29 cellular contexts compared by ENCODE assay signal in the genomic region with DNA sequence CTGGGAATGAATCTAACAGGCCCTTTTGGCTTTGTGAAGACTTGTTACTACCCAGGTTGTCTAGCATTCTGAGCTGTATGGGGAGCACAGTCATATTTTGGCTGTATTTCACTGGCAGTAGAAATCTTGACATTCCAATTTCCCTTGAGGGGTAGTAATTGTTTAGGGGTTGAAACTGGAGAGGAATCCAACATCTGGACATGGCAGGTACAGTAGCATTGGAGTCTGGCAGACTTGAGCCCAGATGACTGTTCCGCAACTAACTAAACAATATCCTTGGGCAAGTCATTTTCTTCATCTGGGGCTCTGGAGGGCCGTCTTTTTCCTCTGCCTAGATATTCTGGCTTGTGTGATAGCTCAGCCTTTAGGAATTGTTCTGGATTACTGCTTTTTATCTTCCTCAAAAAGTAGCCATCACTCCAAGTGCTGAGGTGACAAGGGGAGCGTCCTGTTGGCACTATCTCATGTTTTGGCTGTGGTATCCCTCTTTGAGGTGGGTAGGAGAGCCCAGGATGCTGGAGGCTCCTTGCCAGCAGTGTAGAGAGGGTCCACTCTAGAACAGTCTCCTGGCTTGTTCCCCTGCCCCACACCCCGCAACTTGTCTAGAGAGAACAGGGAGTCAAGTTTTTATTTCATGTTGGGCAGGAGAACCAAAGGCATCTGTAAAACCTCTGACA. TPM values are rescaled to one million over a fixed set of nuclear protein-coding genes. Genes with fewer than 3 reads are reported as not detected.
A peak's percentile ranks its signal among the peaks of the same experiment; 100 is the strongest.
DNase-seq lines count a peak whose midpoint lies in the region; ATAC-seq and TF ChIP-seq lines count a peak whose summit lies in the region.
"Had no signal": no experiment of that assay in that cellular context is flagged by ENCODE, and none has a peak within 500 bp of the region (broad histone marks: within the 10 kb centered on the region; RNA-seq: fewer than 3 reads in every experiment).

No MANE protein-coding gene starts in this region.

- peaks cover 41 to 50% of the 10 kb centered on the region in 2 donors for H3K36me3 Mint-ChIP-seq in CD14-positive monocyte

- no peaks in the 10 kb centered on the region for H3K9me3 Mint-ChIP-seq in CD14-positive monocyte
- H3K9me3 Mint-ChIP-seq: activated naive CD8-positive, alpha-beta T cell treated with anti-CD3 and anti-CD28 coated beads for 36 hours; activated T-cell treated with anti-CD3 and anti-CD28 coated beads, Interleukin-2, amount 50 U/mL, for 72 hours; GM23338; mesothelial cell of epicardium; nephron progenitor cell; T-cell had no signal

- no peak for TF ChIP-seq POLR2A in upper lobe of left lung (IDR thresholded peaks at IDR 0.05)

- no peak overlapping the region for H2AFZ ChIP-seq in osteoblast (ENCODE audit: low read length)
- H2AFZ ChIP-seq: GM23338 had no signal

- H3K4me2 ChIP-seq in osteoblast (ENCODE audit: insufficient read depth, low read length) = peak overlapping the region; percentile 40
- H3K4me2 ChIP-seq: GM23338, smooth muscle cell had no signal

- ATAC-seq in Right ventricle myocardium superior (ENCODE audit: poor library complexity) = peak; percentile 23
- ATAC-seq in upper lobe of left lung (ENCODE audit: low FRiP score in 2 of 2) = peak in 1 of 2 donors; percentile 64
- no peak for ATAC-seq in HG03342 (IDR thresholded peaks at IDR 0.05; ENCODE audit: unreplicated experiment)
- ATAC-seq: activated T-cell treated with anti-CD3 and anti-CD28 coated beads, Interleukin-2, amount 50 U/mL, for 72 hours; GM23338; T-cell had no signal

- TF ChIP-seq CTCF in osteoblast (IDR thresholded peaks at IDR 0.05; ENCODE audit: extremely low read depth, low read depth, low read length) (no peak), upper lobe of left lung (IDR thresholded peaks at IDR 0.05) (no peak), CD14-positive monocyte (IDR thresholded peaks at IDR 0.05) (no peak)

- H3K27ac Mint-ChIP-seq in CD14-positive monocyte = no peak overlapping the region
- H3K27ac Mint-ChIP-seq: activated naive CD8-positive, alpha-beta T cell treated with anti-CD3 and anti-CD28 coated beads for 36 hours; activated T-cell treated with anti-CD3 and anti-CD28 coated beads, Interleukin-2, amount 50 U/mL, for 72 hours; GM23338; mesothelial cell of epicardium; T-cell had no signal

- H3K4me1 Mint-ChIP-seq in CD14-positive monocyte = no peaks in the 10 kb centered on the region

- H4K20me1 ChIP-seq in osteoblast (ENCODE audit: insufficient read depth, low read length) = peaks cover 6% of the 10 kb centered on the region

- H3K36me3 ChIP-seq in osteoblast (ENCODE audit: insufficient read depth, low read length) = peaks cover 26% of the 10 kb centered on the region
- peaks cover 0 to 31% (median 23%) of the 10 kb centered on the region in 4 donors for H3K36me3 ChIP-seq in upper lobe of left lung

- H3K27me3 ChIP-seq in osteoblast (ENCODE audit: insufficient read depth, low read length) (no peaks in the 10 kb centered on the region), upper lobe of left lung (no peaks in the 10 kb centered on the region)
- H3K27me3 ChIP-seq: BE2C, SJCRH30, tibial nerve had no signal

- H3K79me2 ChIP-seq in osteoblast (ENCODE audit: insufficient read depth, low read length) = peaks cover 40% of the 10 kb centered on the region

- H3K27ac ChIP-seq in osteoblast (ENCODE audit: low read depth, low read length) (peak overlapping the region; percentile 80), upper lobe of left lung (peak overlapping the region in 3 of 4 donors; percentile 3 to 17 (median 14))
- H3K27ac ChIP-seq: SJCRH30 had no signal

- TF ChIP-seq EP300 in upper lobe of left lung (IDR thresholded peaks at IDR 0.05) = no peak

- DNase-seq in Right ventricle myocardium superior (no peak), cardiac septum (ENCODE audit: low spot score) (no peak), fibroblast of gingiva (ENCODE audit: low read depth) (peak; percentile 77), osteoblast (ENCODE audit: insufficient read length, low spot score, missing footprints) (peak; percentile 54), upper lobe of left lung (no peak), CD14-positive monocyte (ENCODE audit: low spot score) (no peak), HuH-7 (ENCODE audit: low spot score) (no peak)
- DNase-seq: activated CD4-positive, alpha-beta T cell treated with anti-CD3 and anti-CD28 coated beads for 4 hours; activated naive CD8-positive, alpha-beta T cell treated with anti-CD3 and anti-CD28 coated beads for 36 hours; activated T-cell treated with anti-CD3 and anti-CD28 coated beads, Interleukin-2, amount 50 U/mL, for 72 hours; BE2C; COR-L47; DND-41; effector CD8-positive, alpha-beta T cell; head of caudate nucleus; NCI-H1092; NCI-H2029 treated with DMSO at 0.1 percent for 48 hours; NCI-H82; nephron progenitor cell; SJCRH30; stimulated activated naive CD4-positive, alpha-beta T cell treated with Interleukin-2 at 50 U/mL for 16 hours; T-cell had no signal

- H3K4me3 ChIP-seq in osteoblast (ENCODE audit: insufficient read depth, low read length) = no peak overlapping the region
- no peak overlapping the region for H3K4me3 ChIP-seq in upper lobe of left lung
- H3K4me3 ChIP-seq: GM23338, SJCRH30, smooth muscle cell, tibial nerve had no signal

- H3K27me3 Mint-ChIP-seq in CD14-positive monocyte (ENCODE audit: low read depth in 3 of 3) = no peaks in the 10 kb centered on the region
- H3K27me3 Mint-ChIP-seq: activated naive CD8-positive, alpha-beta T cell treated with anti-CD3 and anti-CD28 coated beads for 36 hours; T-cell had no signal

- 84 to 92% methylated on average over 4 of the region's 4 CpGs for WGBS in upper lobe of left lung, 2 donors

- peaks cover 56% of the 10 kb centered on the region for H3K4me1 ChIP-seq in osteoblast (ENCODE audit: insufficient read depth, low read length)
- H3K4me1 ChIP-seq in upper lobe of left lung = peaks cover 0 to 6% (median 2%) of the 10 kb centered on the region in 4 donors
- H3K4me1 ChIP-seq: BE2C had no signal

- H3K9me3 ChIP-seq in osteoblast (ENCODE audit: low read depth, low read length) = no peaks in the 10 kb centered on the region
- H3K9me3 ChIP-seq in upper lobe of left lung = no peaks in the 10 kb centered on the region
- H3K9me3 ChIP-seq: BE2C, SJCRH30, tibial nerve had no signal

- no peak overlapping the region for H3K4me3 Mint-ChIP-seq in CD14-positive monocyte
- H3K4me3 Mint-ChIP-seq: activated naive CD8-positive, alpha-beta T cell treated with anti-CD3 and anti-CD28 coated beads for 36 hours; activated T-cell treated with anti-CD3 and anti-CD28 coated beads, Interleukin-2, amount 50 U/mL, for 72 hours; GM23338; mesothelial cell of epicardium; nephron progenitor cell; T-cell had no signal

- intact Hi-C loops in Right ventricle myocardium superior (cut with DNase I) (no loop called here), cardiac septum (cut with DNase I) (no loop called here), CD14-positive monocyte (cut with micrococcal nuclease) (no loop called here)

RNA-seq across cellular contexts. Expression of gene NBL1, which starts 22.7 kb away (rescaled TPM):
- total RNA-seq in Right ventricle myocardium superior (38.6 TPM), cardiac septum (55.9 TPM), osteoblast (88.7 and 114 TPM in 2 replicates), upper lobe of left lung (100 to 1,000 TPM in 3 of 6 donors, 10 to 100 TPM in 3; 40.9 to 190 (median 105) TPM)
- polyA plus RNA-seq in CD14-positive monocyte = not detected

RNA-seq across cellular contexts. Expression of gene HTR6, which starts 43.3 kb away (rescaled TPM):
- total RNA-seq in Right ventricle myocardium superior (not detected), cardiac septum (not detected), osteoblast (under 0.01 TPM in 1 of 2 replicates, not detected in the other), upper lobe of left lung (not detected)
- polyA plus RNA-seq in CD14-positive monocyte = not detected
- total RNA-seq: activated naive CD8-positive, alpha-beta T cell treated with anti-CD3 and anti-CD28 coated beads for 36 hours; LHCN-M2; posterior vena cava; SJCRH30; smooth muscle cell; tibial nerve had no signal
- polyA plus RNA-seq: smooth muscle cell had no signal

Comparison
In these comparisons a context has a peak if more than half of its experiments do, and no peak if none do; other contexts are left out.
1. DNase-seq: peak in fibroblast of gingiva (single experiment) and osteoblast (single experiment); none in Right ventricle myocardium superior (single experiment), cardiac septum (single experiment), upper lobe of left lung (0 of 2), CD14-positive monocyte (single experiment) and HuH-7 (single experiment).